ENCODE assay signal across 8 cellular contexts in the genomic region with DNA sequence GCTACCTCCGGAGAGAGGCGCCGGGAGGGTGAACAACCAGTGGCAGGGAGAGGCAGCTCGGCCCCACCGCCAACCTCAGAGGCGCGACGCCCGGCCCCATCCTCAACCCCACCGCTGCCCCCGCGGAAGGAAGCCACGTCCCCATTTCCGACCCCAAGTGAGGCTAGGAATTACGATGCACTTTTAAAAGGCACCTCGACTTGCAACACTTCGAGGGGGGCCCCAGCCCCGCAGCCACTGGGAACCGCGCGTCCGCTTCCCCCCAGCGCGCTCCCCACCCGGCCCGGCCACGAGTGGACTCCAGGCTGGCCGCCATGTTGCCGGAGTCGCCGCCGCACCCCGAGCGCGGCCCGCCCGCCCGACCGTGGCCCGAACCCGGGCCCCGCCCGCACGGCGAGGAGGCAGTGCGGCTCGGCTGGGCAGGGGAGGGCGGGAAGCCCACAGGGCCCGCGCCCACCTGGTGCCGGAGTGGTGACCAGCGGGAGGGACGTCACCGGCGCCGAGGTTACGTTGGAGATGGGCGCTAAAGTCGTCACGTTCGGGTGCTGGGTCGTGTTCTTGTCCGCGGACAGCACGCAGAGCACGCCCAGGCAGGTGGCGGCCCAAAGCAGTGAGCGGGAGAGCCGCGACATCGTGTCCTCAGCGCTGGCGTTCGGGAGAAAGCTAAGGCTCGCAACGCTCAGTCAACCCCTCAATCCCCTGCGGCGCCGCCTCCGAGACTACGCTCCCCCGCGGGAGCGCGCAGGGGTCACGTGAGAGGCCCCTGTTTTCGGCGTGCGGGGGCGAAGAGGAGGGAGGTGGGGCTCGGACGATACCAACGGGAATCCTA. TPM values are rescaled to one million over a fixed set of nuclear protein-coding genes. Genes with fewer than 3 reads are reported as not detected.
DNase-seq lines count a peak whose midpoint lies in the region; ATAC-seq and TF ChIP-seq lines count a peak whose summit lies in the region.

TSS of gene CD164 (minus strand) at position 721 of the 829 bp plus-strand sequence. CDS start at position 632, 89 bp downstream.

- no peaks in the 10 kb centered on the region for H3K9me3 ChIP-seq in T-helper 17 cell (ENCODE audit: control insufficient read depth, low read length, poor library complexity, severe bottlenecking)
- H3K9me3 ChIP-seq in right atrium auricular region, result no peaks in the 10 kb centered on the region
- H3K9me3 ChIP-seq in uterus, result no peaks in the 10 kb centered on the region

- DNase-seq in NCI-H146 treated with DMSO at 0.1 percent for 48 hours (lab: John Stamatoyannopoulos, UW; ENCODE audit: unreplicated experiment) (peak; percentile 93), T-helper 17 cell (peak; percentile 90 to 93 (median 91)), amygdala (lab: John Stamatoyannopoulos, UW) (peak in 55 of 56 donors; percentile 23 to 99 (median 92)), right atrium auricular region (ENCODE audit: low spot score) (peak; percentile 94), pulmonary artery endothelial cell (ENCODE audit: low read depth, low spot score) (peak; percentile 77), uterus (peak; percentile 92)

- H3K27ac ChIP-seq in right atrium auricular region (peak within 1 kb of the TSS; percentile 96 to 100), uterus (peak within 1 kb of the TSS; percentile 97 to 100)

- intact Hi-C loops in uterus (cut with DNase I; ENCODE audit: low total_unique reads), result loop anchor here (10.0 kb wide), 1 partner anchor 73 kb away; the partner anchor contains the start of gene MICAL1

- H3K27ac Mint-ChIP-seq in T-helper 17 cell, result peak within 1 kb of the TSS; percentile 99

- H3K4me3 ChIP-seq in right atrium auricular region (peak within 1 kb of the TSS; percentile 79 to 93), uterus (peak within 1 kb of the TSS; percentile 75 to 91)

- H3K27me3 Mint-ChIP-seq in T-helper 17 cell, result no peaks in the 10 kb centered on the region

- peak; percentile 97 for TF ChIP-seq POLR2A in GM15510 (IDR thresholded peaks at IDR 0.05; ENCODE audit: borderline replicate concordance, extremely low read depth, insufficient read length)
- peak; percentile 72 to 95 for TF ChIP-seq POLR2A in uterus (IDR thresholded peaks at IDR 0.05)

- TF ChIP-seq CTCF in right atrium auricular region (IDR thresholded peaks at IDR 0.05) (no peak), uterus (IDR thresholded peaks at IDR 0.05) (peak in 1 of 4 experiments; percentile 5)

- H3K4me1 ChIP-seq in right atrium auricular region, result peaks cover 0 to 47% of the 10 kb centered on the region in 2 donors
- H3K4me1 ChIP-seq in uterus, result no peaks in the 10 kb centered on the region

- no peaks in the 10 kb centered on the region for H3K27me3 ChIP-seq in right atrium auricular region
- H3K27me3 ChIP-seq in uterus, result no peaks in the 10 kb centered on the region

- peaks cover 36% of the 10 kb centered on the region for H3K4me1 Mint-ChIP-seq in T-helper 17 cell

- H3K36me3 ChIP-seq in right atrium auricular region (peaks cover 15% of the 10 kb centered on the region), uterus (no peaks in the 10 kb centered on the region)

- H3K36me3 Mint-ChIP-seq in T-helper 17 cell (ENCODE audit: low read depth), result peaks cover 8% of the 10 kb centered on the region

- H3K4me3 Mint-ChIP-seq in T-helper 17 cell, result peak within 1 kb of the TSS; percentile 95

- ATAC-seq in HG02870 (IDR thresholded peaks at IDR 0.05; ENCODE audit: unreplicated experiment) (peak; percentile 44), T-helper 17 cell (peak; percentile 67)

RNA-seq across cellular contexts. Expression of gene CD164, which starts in this region (rescaled TPM):
- total RNA-seq in T-helper 17 cell (100 to 1,000 TPM; 171 to 176 TPM), right atrium auricular region (100 to 1,000 TPM in 1 of 2 donors, 10 to 100 TPM in 1; 99.8 to 129 TPM), pulmonary artery endothelial cell (122 and 152 TPM in 2 replicates), uterus (100 to 1,000 TPM in 3 of 4 donors, 10 to 100 TPM in 1; 64.0 to 314 (median 182) TPM)

Comparison
In these comparisons a context has a peak if more than half of its experiments do, and no peak if none do; other contexts are left out.
1. Peak in every context shown above with its lines: DNase-seq, ATAC-seq, H3K4me3 ChIP-seq and H3K27ac ChIP-seq.